ENCODE assay signal across 11 cellular contexts in genomic region chr15:48603123-48603500, GRCh38. TPM values are rescaled to one million over a fixed set of nuclear protein-coding genes. Genes with fewer than 3 reads are reported as not detected.
A peak's percentile ranks its signal among the peaks of the same experiment; 100 is the strongest.
DNase-seq lines count a peak whose midpoint lies in the region; ATAC-seq and TF ChIP-seq lines count a peak whose summit lies in the region.
"Had no signal": no experiment of that assay in that cellular context is flagged by ENCODE, and none has a peak within 500 bp of the region (broad histone marks: within the 10 kb centered on the region; RNA-seq: fewer than 3 reads in every experiment).

No MANE protein-coding gene starts in this region.

- DNase-seq in M059J (ENCODE audit: low read depth) = peak; percentile 39
- peak; percentile 55 for DNase-seq in islet precursor cell
- DNase-seq in tibial artery = no peak
- DNase-seq in cortex of kidney (lab: John Stamatoyannopoulos, UW) = no peak
- DNase-seq in COR-L47 (lab: John Stamatoyannopoulos, UW) = no peak
- DNase-seq: activated CD8-positive, alpha-beta memory T cell treated with anti-CD3 and anti-CD28 coated beads, Interleukin-2, amount 10 ng/mL, durations not matched to agents 7 days and 5 days; NCI-H446 treated with DMSO at 0.1 percent for 48 hours had no signal

- no peak overlapping the region for H3K4me3 Mint-ChIP-seq in brain
- H3K4me3 Mint-ChIP-seq: activated CD8-positive, alpha-beta memory T cell treated with anti-CD3 and anti-CD28 coated beads, Interleukin-2, amount 10 ng/mL, durations not matched to agents 7 days and 5 days; activated naive CD4-positive, alpha-beta T cell treated with anti-CD3 and anti-CD28 coated beads, Interleukin-2, amount 50 U/mL, for 24 hours had no signal

- no peak overlapping the region for H3K4me3 ChIP-seq in tibial artery

- H3K27ac Mint-ChIP-seq in brain = peak overlapping the region in 3 of 5 experiments; percentile 37 to 84 (median 39)
- H3K27ac Mint-ChIP-seq: activated CD8-positive, alpha-beta memory T cell treated with anti-CD3 and anti-CD28 coated beads, Interleukin-2, amount 10 ng/mL, durations not matched to agents 7 days and 5 days; activated naive CD4-positive, alpha-beta T cell treated with anti-CD3 and anti-CD28 coated beads, Interleukin-2, amount 50 U/mL, for 24 hours; progenitor cell of endocrine pancreas had no signal

- no peaks in the 10 kb centered on the region for H3K9me3 Mint-ChIP-seq in brain
- H3K9me3 Mint-ChIP-seq: activated naive CD4-positive, alpha-beta T cell treated with anti-CD3 and anti-CD28 coated beads, Interleukin-2, amount 50 U/mL, for 24 hours had no signal

- H3K27ac ChIP-seq in tibial artery = peak overlapping the region; percentile 43 to 48

- no peak for ATAC-seq in GM21367 (IDR thresholded peaks at IDR 0.05; ENCODE audit: unreplicated experiment)
- ATAC-seq: activated CD8-positive, alpha-beta memory T cell treated with anti-CD3 and anti-CD28 coated beads, Interleukin-2, amount 10 ng/mL, durations not matched to agents 7 days and 5 days had no signal

- no peaks in the 10 kb centered on the region for H3K27me3 ChIP-seq in tibial artery

- H3K4me1 Mint-ChIP-seq in brain = peaks cover 18% of the 10 kb centered on the region
- H3K4me1 Mint-ChIP-seq: activated CD8-positive, alpha-beta memory T cell treated with anti-CD3 and anti-CD28 coated beads, Interleukin-2, amount 10 ng/mL, durations not matched to agents 7 days and 5 days; activated naive CD4-positive, alpha-beta T cell treated with anti-CD3 and anti-CD28 coated beads, Interleukin-2, amount 50 U/mL, for 24 hours had no signal

- H3K9me3 ChIP-seq in tibial artery = no peaks in the 10 kb centered on the region

- TF ChIP-seq CTCF in brain (conservative IDR thresholded peaks at IDR 0.05) (no peak), tibial artery (IDR thresholded peaks at IDR 0.05) (no peak)

- intact Hi-C loops in tibial artery (cut with DNase I; ENCODE audit: low total_unique reads) = no loop called here

- no peaks in the 10 kb centered on the region for H3K27me3 Mint-ChIP-seq in brain
- H3K27me3 Mint-ChIP-seq: progenitor cell of endocrine pancreas had no signal

- peaks cover 22% of the 10 kb centered on the region for H3K36me3 Mint-ChIP-seq in brain
- H3K36me3 Mint-ChIP-seq: activated CD8-positive, alpha-beta memory T cell treated with anti-CD3 and anti-CD28 coated beads, Interleukin-2, amount 10 ng/mL, durations not matched to agents 7 days and 5 days; activated naive CD4-positive, alpha-beta T cell treated with anti-CD3 and anti-CD28 coated beads, Interleukin-2, amount 50 U/mL, for 24 hours had no signal

- peaks cover 9 to 18% (median 14%) of the 10 kb centered on the region in 3 donors for H3K36me3 ChIP-seq in tibial artery

- peaks cover 0 to 43% (median 6%) of the 10 kb centered on the region in 4 donors for H3K4me1 ChIP-seq in tibial artery

RNA-seq across cellular contexts. Expression of gene FBN1, which starts 42.4 kb away (rescaled TPM):
- total RNA-seq in M059J (2014; rRNA removed; shearing (Covaris generic)) = 67.8 and 123 TPM in 2 replicates
- polyA plus RNA-seq in brain (ENCODE audit: insufficient read depth, low read depth, low replicate concordance) = 5.1 TPM

Comparison
In these comparisons a context has a peak if more than half of its experiments do, and no peak if none do; other contexts are left out.
1. DNase-seq: peak in M059J (single experiment) and islet precursor cell (single experiment); none in tibial artery (0 of 2), cortex of kidney (single experiment) and COR-L47 (single experiment).